ENCODE assay signal across 8 cellular contexts in genomic region chr4:184471872-184472539, GRCh38. TPM values are rescaled to one million over a fixed set of nuclear protein-coding genes. Genes with fewer than 3 reads are reported as not detected.
DNase-seq lines count a peak whose midpoint lies in the region; ATAC-seq and TF ChIP-seq lines count a peak whose summit lies in the region.

No MANE protein-coding gene starts in this region.

- no peak for DNase-seq in AG09309 (ENCODE audit: low read depth)
- peak; percentile 42 for DNase-seq in GM13977 (ENCODE audit: low spot score)
- no peak for DNase-seq in SJCRH30
- DNase-seq in coronary artery (ENCODE audit: low spot score), result no peak
- DNase-seq in H4 (ENCODE audit: low spot score), result no peak

- no peak overlapping the region for H3K27ac ChIP-seq in SJCRH30
- peak overlapping the region; percentile 99 to 100 for H3K27ac ChIP-seq in coronary artery
- H3K27ac ChIP-seq in muscle layer of colon (ENCODE audit: low read depth, low read length), result peak overlapping the region; percentile 87

- no peak for TF ChIP-seq CTCF in AG09309 (IDR thresholded peaks at IDR 0.05; ENCODE audit: control insufficient read depth, insufficient read depth, low read depth, low read length, missing control alignments)
- TF ChIP-seq CTCF in GM13977 (IDR thresholded peaks at IDR 0.05; ENCODE audit: extremely low read depth, insufficient read depth, missing control alignments), result no peak
- no peak for TF ChIP-seq CTCF in coronary artery (IDR thresholded peaks at IDR 0.05)

- ATAC-seq in GM19463 (IDR thresholded peaks at IDR 0.05; ENCODE audit: unreplicated experiment) (no peak), HG03442 (IDR thresholded peaks at IDR 0.05; ENCODE audit: unreplicated experiment) (no peak)

- H3K9ac ChIP-seq in muscle layer of colon (ENCODE audit: low read length), result peak overlapping the region; percentile 81

- in situ Hi-C loops in GM13977 (cut with MboI; ENCODE audit: low pct_unique_long_range_greater_than_20kb, low sequenced_read_pairs, unreplicated experiment), result loop anchor here (10.0 kb wide), 1 partner anchor 63 kb away; no protein-coding TSS in a partner anchor

- H3K9me3 ChIP-seq in SJCRH30 (replicated peaks) (no peaks in the 10 kb centered on the region), muscle layer of colon (ENCODE audit: low read length) (no peaks in the 10 kb centered on the region)

- H3K36me3 ChIP-seq in SJCRH30, result no peaks in the 10 kb centered on the region
- H3K36me3 ChIP-seq in muscle layer of colon (ENCODE audit: insufficient read depth, low read length), result no peaks in the 10 kb centered on the region

- H3K4me3 ChIP-seq in AG09309 (ENCODE audit: control insufficient read depth, low read depth, low read length) (peak overlapping the region; percentile 96), SJCRH30 (peak overlapping the region; percentile 69), coronary artery (peak overlapping the region; percentile 100), muscle layer of colon (ENCODE audit: low read depth in 1 of 2, low read length in 2 of 2) (peak overlapping the region; percentile 53 to 71)

- H3K27me3 ChIP-seq in SJCRH30 (no peaks in the 10 kb centered on the region), muscle layer of colon (ENCODE audit: control insufficient read depth in 1 of 2, insufficient read depth in 2 of 2, low read length in 2 of 2) (no peaks in the 10 kb centered on the region)

- H3K4me1 ChIP-seq in SJCRH30, result no peaks in the 10 kb centered on the region
- peaks cover 49% of the 10 kb centered on the region for H3K4me1 ChIP-seq in muscle layer of colon (ENCODE audit: insufficient read depth, low read length)

RNA-seq across cellular contexts. Expression of gene IRF2, which starts 2.3 kb away (rescaled TPM):
- 6.1 and 6.5 TPM in 2 replicates for total RNA-seq in SJCRH30 (2014; rRNA removed; shearing (Covaris generic))
- 33.5 and 35.9 TPM in 2 replicates for total RNA-seq in H4 (2014; rRNA removed; shearing (Covaris generic))
